17 cellular contexts compared by ENCODE assay signal in genomic region chr20:24809606-24810005, GRCh38.
DNase-seq lines count a peak whose midpoint lies in the region; TF ChIP-seq lines count a peak whose summit lies in the region.
"Had no signal": no experiment of that assay in that cellular context is flagged by ENCODE, and none has a peak within 500 bp of the region (broad histone marks: within the 10 kb centered on the region; RNA-seq: fewer than 3 reads in every experiment).

No MANE protein-coding gene starts in this region.

- no peak overlapping the region for H2AFZ ChIP-seq in neuronal stem cell (ENCODE audit: low read length)

- no peak overlapping the region for H3K14ac ChIP-seq in neuronal stem cell (ENCODE audit: low read length)

- H4K20me1 ChIP-seq in BLaER1 treated with 17β-estradiol and CSF1 and Interleukin-3, amounts not matched to agents 10 nM and 100 nM: no peaks in the 10 kb centered on the region; a peak in 1 of 22 replicates

- H3K4me3 Mint-ChIP-seq in chondrocyte (ENCODE audit: unreplicated experiment): no peak overlapping the region
- H3K4me3 Mint-ChIP-seq: CD14-positive monocyte; CD4-positive, alpha-beta T cell; CD8-positive, alpha-beta memory T cell; HFFc6 had no signal

- no peak overlapping the region for H3K27ac Mint-ChIP-seq in chondrocyte (ENCODE audit: unreplicated experiment)
- H3K27ac Mint-ChIP-seq: CD14-positive monocyte; CD4-positive, alpha-beta T cell; CD8-positive, alpha-beta memory T cell; HFFc6 had no signal

- H3K4me3 ChIP-seq in BLaER1 treated with 17β-estradiol and CSF1 and Interleukin-3, amounts not matched to agents 10 nM and 100 nM: no peak overlapping the region
- H3K4me3 ChIP-seq in neuronal stem cell (ENCODE audit: low read length in 2 of 2): no peak overlapping the region
- H3K4me3 ChIP-seq in spleen: no peak overlapping the region
- no peak overlapping the region for H3K4me3 ChIP-seq in coronary artery
- H3K4me3 ChIP-seq: HAP-1 had no signal

- H3K36me3 ChIP-seq in BLaER1 treated with 17β-estradiol and CSF1 and Interleukin-3, amounts not matched to agents 10 nM and 100 nM: no peaks in the 10 kb centered on the region
- H3K36me3 ChIP-seq in neuronal stem cell (replicated peaks in 1 of 2; ENCODE audit: control insufficient read depth in 2 of 2, insufficient read depth in 2 of 2, low read length in 2 of 2) (no peaks in the 10 kb centered on the region), spleen (no peaks in the 10 kb centered on the region)
- H3K36me3 ChIP-seq: HAP-1 had no signal

- H3K4me2 ChIP-seq in BLaER1 treated with 17β-estradiol and CSF1 and Interleukin-3, amounts not matched to agents 10 nM and 100 nM: peak overlapping the region in 6 of 11 experiments; percentile 51 to 68 (median 58); a peak in 10 of 22 replicates
- no peak overlapping the region for H3K4me2 ChIP-seq in neuronal stem cell (ENCODE audit: insufficient read depth, low read length, poor library complexity, severe bottlenecking)

- no peak overlapping the region for H2BK15ac ChIP-seq in neuronal stem cell (ENCODE audit: low read length)

- H3K18ac ChIP-seq in neuronal stem cell (ENCODE audit: low read length): no peak overlapping the region

- no peak overlapping the region for H2AK5ac ChIP-seq in neuronal stem cell (ENCODE audit: low read depth, low read length)

- peaks cover 0 to 30% (median 14%) of the 10 kb centered on the region in 10 experiments; a peak in 13 of 20 replicates for H3K4me1 ChIP-seq in BLaER1 treated with 17β-estradiol and CSF1 and Interleukin-3, amounts not matched to agents 10 nM and 100 nM
- H3K4me1 ChIP-seq in neuronal stem cell (ENCODE audit: control insufficient read depth in 2 of 2, insufficient read depth in 1 of 2, low read depth in 1 of 2, low read length in 2 of 2) (peaks cover 0 to 2% of the 10 kb centered on the region in 2 donors), spleen (no peaks in the 10 kb centered on the region)
- H3K4me1 ChIP-seq: HAP-1 had no signal

- H4K8ac ChIP-seq in neuronal stem cell (ENCODE audit: low read depth, low read length): no peak overlapping the region

- TF ChIP-seq CTCF in chondrocyte (IDR thresholded peaks at IDR 0.05) (no peak), spleen (IDR thresholded peaks at IDR 0.05 in 8 of 11, conservative IDR thresholded peaks at IDR 0.05 in 3 of 11) (no peak), coronary artery (IDR thresholded peaks at IDR 0.05) (no peak)

- H3K27me3 ChIP-seq in BLaER1 treated with 17β-estradiol and CSF1 and Interleukin-3, amounts not matched to agents 10 nM and 100 nM: no peaks in the 10 kb centered on the region
- H3K27me3 ChIP-seq in neuronal stem cell (ENCODE audit: control insufficient read depth in 3 of 3, insufficient read depth in 3 of 3, low read depth in 1 of 3, low read length in 3 of 3) (peaks cover 0 to 3% (median 0%) of the 10 kb centered on the region in 3 experiments), spleen (replicated peaks in 1 of 7) (peaks cover 0 to 7% (median 0%) of the 10 kb centered on the region in 7 donors)

- no CpG with 5 or more reads among the region's 12 CpGs for WGBS in neuronal stem cell (ENCODE audit: extremely low coverage in 2 of 2, insufficient read length in 2 of 2, insufficient replicate concordance in 1 of 2), 2 donors
- WGBS in spleen, 5 donors: 84 to 91% (median 86%) methylated on average over 11 to 12 of the region's 12 CpGs

- no peak overlapping the region for H4K91ac ChIP-seq in neuronal stem cell (ENCODE audit: low read depth, low read length, poor library complexity)

- H3K36me3 Mint-ChIP-seq in chondrocyte (ENCODE audit: low read depth): no peaks in the 10 kb centered on the region
- H3K36me3 Mint-ChIP-seq: CD14-positive monocyte; CD8-positive, alpha-beta memory T cell had no signal

- H3K9me3 Mint-ChIP-seq in chondrocyte (ENCODE audit: low read depth): no peaks in the 10 kb centered on the region
- H3K9me3 Mint-ChIP-seq: CD4-positive, alpha-beta T cell; CD8-positive, alpha-beta memory T cell; HFFc6 had no signal

- peaks cover 17% of the 10 kb centered on the region for H3K27me3 Mint-ChIP-seq in chondrocyte (ENCODE audit: low read depth)
- H3K27me3 Mint-ChIP-seq: CD4-positive, alpha-beta T cell had no signal

- H2BK5ac ChIP-seq in neuronal stem cell (ENCODE audit: low read length): no peak overlapping the region

- no peak overlapping the region for H3K9ac ChIP-seq in BLaER1 treated with 17β-estradiol and CSF1 and Interleukin-3, amounts not matched to agents 10 nM and 100 nM
- H3K9ac ChIP-seq in neuronal stem cell (ENCODE audit: low read depth, low read length, poor library complexity): peak overlapping the region; percentile 72

- intact Hi-C loops in spleen (cut with DNase I; ENCODE audit: low total_unique reads): no loop called here

- H2BK12ac ChIP-seq in neuronal stem cell (ENCODE audit: low read length): no peak overlapping the region

- peak overlapping the region; percentile 25 for H3K23ac ChIP-seq in neuronal stem cell (ENCODE audit: low read depth, low read length, poor library complexity)

- DNase-seq in chondrocyte (ENCODE audit: low spot score) (peak; percentile 59), neuronal stem cell (ENCODE audit: low spot score) (no peak), spleen (peak; percentile 59), hepatic stellate cell (ENCODE audit: low spot score) (no peak), coronary artery (ENCODE audit: low spot score) (no peak)
- no peak for DNase-seq in stimulated activated CD4-positive, alpha-beta T cell treated with anti-CD3 and anti-CD28 coated beads, Interleukin-12 subunit alpha, Interleukin-12 subunit beta, amount 100 ng/mL, for 4 hours
- DNase-seq: CD4-positive, alpha-beta T cell; CD8-positive, alpha-beta memory T cell; DMS 273 treated with DMSO at 0.1 percent for 48 hours; DMS79; EL; GDM1; GOT3; HFFc6 had no signal

- H3K27ac ChIP-seq in BLaER1 treated with 17β-estradiol and CSF1 and Interleukin-3, amounts not matched to agents 10 nM and 100 nM: no peak overlapping the region
- H3K27ac ChIP-seq in neuronal stem cell (replicated peaks; ENCODE audit: low read length) (no peak overlapping the region), spleen (no peak overlapping the region), coronary artery (no peak overlapping the region)

- no peak overlapping the region for H3K4ac ChIP-seq in neuronal stem cell (ENCODE audit: low read length)

- no peaks in the 10 kb centered on the region for H3K9me3 ChIP-seq in BLaER1 treated with 17β-estradiol and CSF1 and Interleukin-3, amounts not matched to agents 10 nM and 100 nM (replicated peaks in 1 of 11)
- peaks cover 0 to 4% of the 10 kb centered on the region in 2 donors for H3K9me3 ChIP-seq in neuronal stem cell (replicated peaks in 1 of 2; ENCODE audit: control insufficient read depth in 2 of 2, insufficient read depth in 1 of 2, low read depth in 1 of 2, low read length in 2 of 2)
- H3K9me3 ChIP-seq in spleen: no peaks in the 10 kb centered on the region
- H3K9me3 ChIP-seq: HAP-1 had no signal

- TF ChIP-seq POLR2A in spleen (IDR thresholded peaks at IDR 0.05): no peak

- H3K79me1 ChIP-seq in neuronal stem cell (ENCODE audit: low read depth, low read length): no peaks in the 10 kb centered on the region

- H3K4me1 Mint-ChIP-seq in chondrocyte (ENCODE audit: low read depth): no peaks in the 10 kb centered on the region
- H3K4me1 Mint-ChIP-seq: CD14-positive monocyte had no signal

- H2BK120ac ChIP-seq in neuronal stem cell (ENCODE audit: low read depth, low read length): no peak overlapping the region

Comparison
In these comparisons a context has a peak if more than half of its experiments do, and no peak if none do; other contexts are left out.
1. DNase-seq: peak in chondrocyte (single experiment) and spleen (single experiment); none in neuronal stem cell (single experiment), stimulated activated CD4-positive, alpha-beta T cell treated with anti-CD3 and anti-CD28 coated beads, Interleukin-12 subunit alpha, Interleukin-12 subunit beta, amount 100 ng/mL, for 4 hours (single experiment), hepatic stellate cell (single experiment) and coronary artery (single experiment).